Comparison of ENCODE assay signal across 2 cellular contexts in the genomic region with DNA sequence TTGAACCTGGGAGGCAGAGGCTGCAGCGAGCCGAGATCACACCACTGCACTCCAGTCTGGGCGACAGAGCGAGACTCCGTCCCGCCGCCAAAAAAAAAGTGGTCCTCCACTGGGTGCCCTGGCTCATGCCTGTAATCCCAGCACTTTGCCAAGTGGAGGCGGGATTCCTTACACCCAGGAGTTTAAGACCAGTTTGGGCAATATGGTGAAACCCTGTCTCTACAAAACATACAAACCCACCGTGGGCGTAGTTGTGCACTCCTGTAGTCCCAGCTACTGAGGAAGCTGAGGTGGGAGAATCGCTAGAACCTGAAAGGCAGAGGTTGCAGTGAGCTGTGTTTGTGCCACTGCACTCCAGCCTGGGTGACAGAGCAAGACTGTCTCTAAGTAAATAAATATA.
TF ChIP-seq lines count a peak whose summit lies in the region.

No MANE protein-coding gene starts in this region.

TF ChIP-seq in K562, 482 proteins besides CTCF, POLR2A, EP300 and RAD21:
- TF ChIP-seq, protein P1, sequence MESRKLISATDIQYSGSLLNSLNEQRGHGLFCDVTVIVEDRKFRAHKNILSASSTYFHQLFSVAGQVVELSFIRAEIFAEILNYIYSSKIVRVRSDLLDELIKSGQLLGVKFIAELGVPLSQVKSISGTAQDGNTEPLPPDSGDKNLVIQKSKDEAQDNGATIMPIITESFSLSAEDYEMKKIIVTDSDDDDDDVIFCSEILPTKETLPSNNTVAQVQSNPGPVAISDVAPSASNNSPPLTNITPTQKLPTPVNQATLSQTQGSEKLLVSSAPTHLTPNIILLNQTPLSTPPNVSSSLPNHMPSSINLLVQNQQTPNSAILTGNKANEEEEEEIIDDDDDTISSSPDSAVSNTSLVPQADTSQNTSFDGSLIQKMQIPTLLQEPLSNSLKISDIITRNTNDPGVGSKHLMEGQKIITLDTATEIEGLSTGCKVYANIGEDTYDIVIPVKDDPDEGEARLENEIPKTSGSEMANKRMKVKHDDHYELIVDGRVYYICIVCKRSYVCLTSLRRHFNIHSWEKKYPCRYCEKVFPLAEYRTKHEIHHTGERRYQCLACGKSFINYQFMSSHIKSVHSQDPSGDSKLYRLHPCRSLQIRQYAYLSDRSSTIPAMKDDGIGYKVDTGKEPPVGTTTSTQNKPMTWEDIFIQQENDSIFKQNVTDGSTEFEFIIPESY (CRISPR knock-in tag; IDR thresholded peaks at IDR 0.05): peak; percentile 55

TF ChIP-seq in HepG2, 621 proteins besides CTCF, POLR2A, EP300 and RAD21:
- TF ChIP-seq, protein P1 (CRISPR knock-in tag; IDR thresholded peaks at IDR 0.05): peak; percentile 48; the same call in 1 of the 2 replicates
